13 cellular contexts compared by ENCODE assay signal in the genomic region with DNA sequence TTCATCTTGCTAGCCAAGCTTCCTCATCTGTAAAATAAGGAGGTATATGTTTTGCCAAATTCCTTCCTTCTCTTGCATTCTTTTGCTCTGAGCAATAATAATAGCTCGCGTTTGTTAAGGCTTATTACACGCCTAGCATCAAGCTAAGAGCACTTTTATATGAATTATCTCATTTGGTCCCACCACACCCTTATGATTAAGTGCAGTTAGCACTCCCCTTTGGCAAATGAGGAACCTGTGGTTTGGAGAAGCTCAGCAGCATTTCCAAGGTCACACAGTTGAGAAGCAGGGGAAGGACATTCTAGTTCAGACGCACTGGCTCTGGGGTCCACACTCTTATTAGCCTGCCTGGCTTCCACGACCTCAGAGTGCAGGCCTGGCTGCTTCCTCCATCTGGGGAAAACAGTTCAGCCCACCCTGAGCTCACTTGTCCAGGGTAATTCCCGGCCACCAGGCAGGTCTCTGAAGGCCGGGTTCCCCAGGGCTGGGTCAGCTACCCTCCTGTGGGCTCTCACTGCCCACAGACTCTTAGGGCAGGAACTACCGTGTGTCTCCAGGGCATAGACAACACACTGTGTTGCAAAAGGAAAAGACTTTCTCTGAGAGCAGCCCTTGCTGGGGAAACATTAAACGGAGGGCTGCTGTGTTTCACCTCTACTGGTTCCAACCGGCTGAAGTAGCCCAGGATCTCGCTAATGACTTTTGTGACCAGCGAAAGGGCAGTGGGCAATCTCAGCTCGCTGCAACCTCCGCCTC. TPM values are rescaled to one million over a fixed set of nuclear protein-coding genes. Genes with fewer than 3 reads are reported as not detected.
DNase-seq lines count a peak whose midpoint lies in the region; ATAC-seq and TF ChIP-seq lines count a peak whose summit lies in the region.
"Had no signal": no experiment of that assay in that cellular context is flagged by ENCODE, and none has a peak within 500 bp of the region (broad histone marks: within the 10 kb centered on the region; RNA-seq: fewer than 3 reads in every experiment).

No MANE protein-coding gene starts in this region.

- TF ChIP-seq POLR2A in vagina (IDR thresholded peaks at IDR 0.05): no peak

- no peaks in the 10 kb centered on the region for H3K9me3 Mint-ChIP-seq in progenitor cell of endocrine pancreas (ENCODE audit: low read depth)
- H3K9me3 Mint-ChIP-seq: activated naive CD8-positive, alpha-beta T cell treated with anti-CD3 and anti-CD28 coated beads for 36 hours; naive thymus-derived CD8-positive, alpha-beta T cell had no signal

- H3K27ac ChIP-seq in GM23248: peak overlapping the region; percentile 58
- peak overlapping the region; percentile 95 for H3K27ac ChIP-seq in PC-9
- no peak overlapping the region for H3K27ac ChIP-seq in vagina

- H3K4me3 ChIP-seq in GM23248 (no peak overlapping the region), PC-9 (peak overlapping the region; percentile 29; the same call in 1 of the 2 replicates), vagina (no peak overlapping the region)

- H2AFZ ChIP-seq in GM23248: no peak overlapping the region
- H2AFZ ChIP-seq in PC-9: peak overlapping the region; percentile 59

- H3K4me1 ChIP-seq in GM23248 (ENCODE audit: insufficient read depth) (peaks cover 19% of the 10 kb centered on the region), PC-9 (replicated peaks; ENCODE audit: insufficient read depth) (peaks cover 68% of the 10 kb centered on the region), vagina (peaks cover 12% of the 10 kb centered on the region)

- CTCF ChIA-PET in PC-9 (lab: Charles Lee): interaction anchor here (0.7 to 1.4 kb wide), 5 partner anchors 13 to 478 kb away, joined by 4 to 12 read pairs (median 5); a partner anchor contains a TSS

- no peak for TF ChIP-seq CTCF in PC-9 (conservative IDR thresholded peaks at IDR 0.05)
- no peak for TF ChIP-seq CTCF in progenitor cell of endocrine pancreas (IDR thresholded peaks at IDR 0.05; ENCODE audit: unreplicated experiment)
- TF ChIP-seq CTCF in vagina (IDR thresholded peaks at IDR 0.05): no peak

- H3K9me2 ChIP-seq in GM23248 (ENCODE audit: insufficient read depth) (no peaks in the 10 kb centered on the region), PC-9 (ENCODE audit: insufficient read depth) (no peaks in the 10 kb centered on the region)

- WGBS in GM23248 (ENCODE audit: low coverage in 1 of 2, low lambda C conversion rate in 2 of 2, missing lambda C conversion rate in 2 of 2), 2 experiments: 62 to 63% methylated on average over 14 of the region's 14 CpGs

- H3K4me2 ChIP-seq in GM23248 (ENCODE audit: unreplicated experiment): peak overlapping the region; percentile 46
- peak overlapping the region; percentile 72 for H3K4me2 ChIP-seq in PC-9

- H3K27ac Mint-ChIP-seq in progenitor cell of endocrine pancreas: no peak overlapping the region
- H3K27ac Mint-ChIP-seq: activated naive CD8-positive, alpha-beta T cell treated with anti-CD3 and anti-CD28 coated beads for 36 hours; naive thymus-derived CD8-positive, alpha-beta T cell had no signal

- no peak overlapping the region for H3K9ac ChIP-seq in GM23248

- TSS peak; percentile 93 for BruUV-seq in PC-9 (replicated peaks; lab: Mats Ljungman, UMichigan)

- DNase-seq in GM23248: peak; percentile 89
- DNase-seq in PC-9: peak; percentile 68 to 100
- DNase-seq in sciatic nerve (ENCODE audit: low spot score): no peak
- DNase-seq in posterior vena cava (ENCODE audit: low spot score): no peak
- DNase-seq in progenitor cell of endocrine pancreas (ENCODE audit: low spot score, unreplicated experiment): no peak
- DNase-seq in vagina (ENCODE audit: extremely low spot score in 2 of 2): no peak
- no peak for DNase-seq in stimulated activated naive CD4-positive, alpha-beta T cell (lab: John Stamatoyannopoulos, UW)
- DNase-seq: activated naive CD8-positive, alpha-beta T cell treated with anti-CD3 and anti-CD28 coated beads for 36 hours; foreskin melanocyte; naive thymus-derived CD8-positive, alpha-beta T cell; NCI-H524 had no signal

- H3K4me1 Mint-ChIP-seq in progenitor cell of endocrine pancreas (ENCODE audit: low read depth): peaks cover 1% of the 10 kb centered on the region
- H3K4me1 Mint-ChIP-seq: activated naive CD8-positive, alpha-beta T cell treated with anti-CD3 and anti-CD28 coated beads for 36 hours had no signal

- H3K27me3 Mint-ChIP-seq in progenitor cell of endocrine pancreas: peaks cover 20% of the 10 kb centered on the region
- H3K27me3 Mint-ChIP-seq: activated naive CD8-positive, alpha-beta T cell treated with anti-CD3 and anti-CD28 coated beads for 36 hours had no signal

- H3K4me3 Mint-ChIP-seq in progenitor cell of endocrine pancreas (ENCODE audit: low read depth): no peak overlapping the region
- H3K4me3 Mint-ChIP-seq: activated naive CD8-positive, alpha-beta T cell treated with anti-CD3 and anti-CD28 coated beads for 36 hours; naive thymus-derived CD8-positive, alpha-beta T cell had no signal

- POLR2A ChIA-PET in PC-9 (lab: Charles Lee; ENCODE audit: unreplicated experiment): interaction anchor here (0.6 to 1.2 kb wide), 11 partner anchors 10 to 922 kb away, joined by 3 to 20 read pairs (median 4); a partner anchor contains a TSS

- no peaks in the 10 kb centered on the region for H4K20me1 ChIP-seq in GM23248 (ENCODE audit: insufficient read depth)
- H4K20me1 ChIP-seq in PC-9 (ENCODE audit: insufficient read depth): no peaks in the 10 kb centered on the region

- no peaks in the 10 kb centered on the region for H3K79me2 ChIP-seq in GM23248 (ENCODE audit: insufficient read depth)
- no peaks in the 10 kb centered on the region for H3K79me2 ChIP-seq in PC-9 (ENCODE audit: low read depth)

- H3K36me3 Mint-ChIP-seq in progenitor cell of endocrine pancreas (ENCODE audit: insufficient read depth): no peaks in the 10 kb centered on the region
- H3K36me3 Mint-ChIP-seq: activated naive CD8-positive, alpha-beta T cell treated with anti-CD3 and anti-CD28 coated beads for 36 hours; naive thymus-derived CD8-positive, alpha-beta T cell had no signal

- in situ Hi-C loops in GM23248 (cut with MboI): no loop called here

- H3F3A ChIP-seq in GM23248 (ENCODE audit: insufficient read depth) (peaks cover 6% of the 10 kb centered on the region; the same call in 1 of the 2 replicates), PC-9 (ENCODE audit: insufficient read depth, low read depth) (peaks cover 52% of the 10 kb centered on the region)

- H3K27me3 ChIP-seq in GM23248 (replicated peaks; ENCODE audit: insufficient read depth) (no peaks in the 10 kb centered on the region), PC-9 (ENCODE audit: insufficient read depth, low read depth) (no peaks in the 10 kb centered on the region), vagina (no peaks in the 10 kb centered on the region)

- intact Hi-C loops in PC-9 (cut with micrococcal nuclease; ENCODE audit: unreplicated experiment) (loop anchor here (2.0 to 10.0 kb wide), 2 partner anchors 18 to 76 kb away; a partner anchor contains a TSS), sciatic nerve (cut with DNase I) (no loop called here), posterior vena cava (cut with DNase I) (no loop called here), vagina (cut with DNase I) (no loop called here)

- H3K9me3 ChIP-seq in GM23248 (ENCODE audit: low read depth) (no peaks in the 10 kb centered on the region), PC-9 (ENCODE audit: insufficient read depth, low read depth) (no peaks in the 10 kb centered on the region), vagina (no peaks in the 10 kb centered on the region)

- H3K36me3 ChIP-seq in GM23248 (ENCODE audit: low read depth) (no peaks in the 10 kb centered on the region), PC-9 (ENCODE audit: low read depth) (no peaks in the 10 kb centered on the region), vagina (no peaks in the 10 kb centered on the region)

- ATAC-seq in esophagus mucosa: peak; percentile 94
- ATAC-seq in sciatic nerve: peak; percentile 77
- ATAC-seq: activated CD4-positive, CD25-positive, alpha-beta regulatory T cell treated with anti-CD3 and anti-CD28 coated beads, Interleukin-2, amount 50 U/mL, for 24 hours; naive thymus-derived CD8-positive, alpha-beta T cell had no signal

RNA-seq across cellular contexts. Expression of a gene that starts 10.0 kb away (rescaled TPM):
- not detected in 2 replicates for total RNA-seq in GM23248 (2014; rRNA removed; shearing (Covaris generic))
- not detected in 2 replicates for polyA plus RNA-seq in GM23248 (2016; fragmentation: Nextera tagmentation; extraction: Ambion mirVana)
- total RNA-seq in PC-9 (2021) (34.9 and 35.0 TPM in 2 replicates), esophagus mucosa (1.2 TPM), sciatic nerve (13.6 TPM), posterior vena cava (1 to 10 TPM; 4.2 to 4.7 TPM), progenitor cell of endocrine pancreas (4.6 and 6.0 TPM in 2 replicates), vagina (1.7 TPM)

RNA-seq across cellular contexts. Expression of a gene that starts 55.7 kb away (rescaled TPM):
- not detected in 2 replicates for total RNA-seq in GM23248 (2014; rRNA removed; shearing (Covaris generic))
- polyA plus RNA-seq in GM23248 (2016; fragmentation: Nextera tagmentation; extraction: Ambion mirVana): not detected in 2 replicates
- total RNA-seq in PC-9 (2021) (not detected in 2 replicates), esophagus mucosa (not detected), sciatic nerve (not detected), posterior vena cava (not detected), progenitor cell of endocrine pancreas (not detected in 2 replicates), vagina (not detected)
- total RNA-seq: activated naive CD8-positive, alpha-beta T cell treated with anti-CD3 and anti-CD28 coated beads for 36 hours; naive thymus-derived CD8-positive, alpha-beta T cell had no signal
- polyA plus RNA-seq: naive thymus-derived CD8-positive, alpha-beta T cell had no signal

Comparison
In these comparisons a context has a peak if more than half of its experiments do, and no peak if none do; other contexts are left out.
1. DNase-seq: peak in GM23248 (single experiment) and PC-9 (2 of 2); none in sciatic nerve (single experiment), posterior vena cava (single experiment), progenitor cell of endocrine pancreas (single experiment), vagina (0 of 2) and stimulated activated naive CD4-positive, alpha-beta T cell (0 of 6).